23 cellular contexts compared by ENCODE assay signal in genomic region chr5:62477801-62478200, GRCh38.
DNase-seq lines count a peak whose midpoint lies in the region; ATAC-seq, FAIRE-seq and TF ChIP-seq lines count a peak whose summit lies in the region.
"Had no signal": no experiment of that assay in that cellular context is flagged by ENCODE, and none has a peak within 500 bp of the region (broad histone marks: within the 10 kb centered on the region; RNA-seq: fewer than 3 reads in every experiment).

No MANE protein-coding gene starts in this region.

- no peak overlapping the region for H4K91ac ChIP-seq in IMR-90 (ENCODE audit: insufficient read depth, low read depth, low read length)

- FAIRE-seq in GM12891 (lab: Jason Lieb, UNC): no peak
- FAIRE-seq: HTR-8/SVneo had no signal

- H3K23ac ChIP-seq in IMR-90 (ENCODE audit: low read depth, low read length): no peak overlapping the region

- no peak for TF ChIP-seq RAD21 in IMR-90 (IDR thresholded peaks at IDR 0.05; ENCODE audit: low read length)

- no peak overlapping the region for H3K4me2 ChIP-seq in IMR-90 (ENCODE audit: low read depth, low read length)
- H3K4me2 ChIP-seq in mammary epithelial cell (ENCODE audit: insufficient read depth, low read depth, low read length): no peak overlapping the region
- H3K4me2 ChIP-seq: BLaER1 had no signal

- H2AK9ac ChIP-seq in IMR-90 (replicated peaks; ENCODE audit: low read depth, low read length, poor library complexity): no peak overlapping the region

- dilution Hi-C loops in IMR-90 (cut with HindIII; ENCODE audit: low sequenced_read_pairs, unreplicated experiment): no loop called here
- dilution Hi-C loops in mammary epithelial cell (cut with HindIII; ENCODE audit: low sequenced_read_pairs): no loop called here

- no peak overlapping the region for H2BK20ac ChIP-seq in IMR-90 (ENCODE audit: low read depth, low read length)

- H3K27ac ChIP-seq in IMR-90 (ENCODE audit: insufficient read depth, low read length) (no peak overlapping the region), mammary epithelial cell (ENCODE audit: insufficient read depth, low read depth, low read length) (no peak overlapping the region), foreskin keratinocyte (no peak overlapping the region)
- H3K27ac ChIP-seq: BLaER1, brain microvascular endothelial cell, dorsolateral prefrontal cortex, vagina had no signal

- no peak overlapping the region for H3K9ac ChIP-seq in IMR-90 (ENCODE audit: low read depth, low read length)
- H3K9ac ChIP-seq in mammary epithelial cell (ENCODE audit: insufficient read depth, low read length): no peak overlapping the region
- H3K9ac ChIP-seq: BLaER1 had no signal

- peaks cover 3 to 11% of the 10 kb centered on the region in 2 experiments; a peak in 2 of 4 replicates for H3K79me1 ChIP-seq in IMR-90 (ENCODE audit: low read depth in 1 of 2, low read length in 2 of 2)

- no peak overlapping the region for H4K8ac ChIP-seq in IMR-90 (ENCODE audit: low read depth in 2 of 2, low read length in 2 of 2)

- no peak overlapping the region for H3K56ac ChIP-seq in IMR-90 (ENCODE audit: extremely low read depth, insufficient read depth, low read length)

- no peaks in the 10 kb centered on the region for H3K9me1 ChIP-seq in IMR-90 (ENCODE audit: insufficient read depth, low read length)

- no peaks in the 10 kb centered on the region for H3K4me1 Mint-ChIP-seq in immature natural killer cell

- no peaks in the 10 kb centered on the region for H4K20me1 ChIP-seq in IMR-90 (ENCODE audit: insufficient read depth, low read length)
- H4K20me1 ChIP-seq in mammary epithelial cell (ENCODE audit: insufficient read depth, low read length): no peaks in the 10 kb centered on the region
- H4K20me1 ChIP-seq: BLaER1 had no signal

- H3K79me2 ChIP-seq in mammary epithelial cell (ENCODE audit: insufficient read depth, low read length): no peaks in the 10 kb centered on the region

- no peak for TF ChIP-seq CTCF in IMR-90 (conservative IDR thresholded peaks at IDR 0.05; ENCODE audit: low read depth, low read length)
- no peak for TF ChIP-seq CTCF in mammary epithelial cell (conservative IDR thresholded peaks at IDR 0.05 in 1 of 2, IDR thresholded peaks at IDR 0.05 in 1 of 2; ENCODE audit: extremely low read depth in 1 of 2, insufficient read depth in 1 of 2, low read depth in 1 of 2, low read length in 2 of 2)
- no peak for TF ChIP-seq CTCF in foreskin keratinocyte (conservative IDR thresholded peaks at IDR 0.05)

- H2BK5ac ChIP-seq in IMR-90 (ENCODE audit: low read depth, low read length, poor library complexity, severe bottlenecking): no peak overlapping the region

- no peaks in the 10 kb centered on the region for H3K9me3 Mint-ChIP-seq in immature natural killer cell
- H3K9me3 Mint-ChIP-seq: activated CD4-positive, alpha-beta memory T cell treated with anti-CD3 and anti-CD28 coated beads, Interleukin-2, amount 10 ng/mL, durations not matched to agents 7 days and 5 days; natural killer cell treated with Interleukin-12 subunit alpha and Interleukin-12 subunit beta and Interleukin-15 and Interleukin-18, amount 100 ng/mL, for 72 hours had no signal

- no peak overlapping the region for H3K14ac ChIP-seq in IMR-90 (replicated peaks; ENCODE audit: low read depth, low read length)

- H3K36me3 Mint-ChIP-seq in immature natural killer cell: peaks cover 11 to 29% (median 27%) of the 10 kb centered on the region in 3 donors

- H3K27me3 ChIP-seq in IMR-90 (ENCODE audit: control insufficient read depth, insufficient read depth, low read length) (no peaks in the 10 kb centered on the region), mammary epithelial cell (ENCODE audit: insufficient read depth, low read length) (no peaks in the 10 kb centered on the region), foreskin keratinocyte (no peaks in the 10 kb centered on the region)
- H3K27me3 ChIP-seq: BLaER1, brain microvascular endothelial cell, dorsolateral prefrontal cortex, vagina had no signal

- no peak for TF ChIP-seq POLR2A in IMR-90 (IDR thresholded peaks at IDR 0.05; ENCODE audit: low read depth, low read length)
- TF ChIP-seq POLR2A in GM12891 (IDR thresholded peaks at IDR 0.05; ENCODE audit: low read depth, low read length): no peak

- no peak overlapping the region for H2BK15ac ChIP-seq in IMR-90 (ENCODE audit: low read depth, low read length)

- POLR2A ChIA-PET in IMR-90 (lab: Charles Lee; ENCODE audit: unreplicated experiment): no interaction called here

- H3K18ac ChIP-seq in IMR-90 (ENCODE audit: low read depth, low read length): no peak overlapping the region

- no peak overlapping the region for H2AK5ac ChIP-seq in IMR-90 (ENCODE audit: low read depth, low read length)

- H3K27ac Mint-ChIP-seq in immature natural killer cell: no peak overlapping the region
- H3K27ac Mint-ChIP-seq: activated CD4-positive, alpha-beta memory T cell treated with anti-CD3 and anti-CD28 coated beads, Interleukin-2, amount 10 ng/mL, durations not matched to agents 7 days and 5 days; memory B cell; natural killer cell treated with Interleukin-12 subunit alpha and Interleukin-12 subunit beta and Interleukin-15 and Interleukin-18, amount 100 ng/mL, for 72 hours; progenitor cell of endocrine pancreas had no signal

- ATAC-seq in IMR-90 (ENCODE audit: low read depth) (no peak), foreskin keratinocyte (peak; percentile 59), HG03354 (IDR thresholded peaks at IDR 0.05; ENCODE audit: poor library complexity, severe bottlenecking, unreplicated experiment) (no peak)
- ATAC-seq: natural killer cell treated with Interleukin-12 subunit alpha and Interleukin-12 subunit beta and Interleukin-15 and Interleukin-18, amount 100 ng/mL, for 72 hours had no signal

- DNase-seq in AG20443 (ENCODE audit: low spot score) (peak; percentile 20), IMR-90 (peak; percentile 83), mammary epithelial cell (peak; percentile 17), foreskin keratinocyte (peak in 1 of 2 donors; percentile 18), occipital lobe (lab: John Stamatoyannopoulos, UW) (no peak), immature natural killer cell (no peak), GM12891 (ENCODE audit: insufficient read length, low spot score) (no peak)
- DNase-seq: activated CD4-positive, alpha-beta memory T cell treated with anti-CD3 and anti-CD28 coated beads, Interleukin-2, amount 10 ng/mL, durations not matched to agents 7 days and 5 days; activated naive CD4-positive, alpha-beta T cell treated with anti-CD3 and anti-CD28 coated beads, Interleukin-2, amount 50 U/mL, for 16 hours; activated T-cell treated with anti-CD3 and anti-CD28 coated beads, Interleukin-2, amount 50 U/mL, for 1 hour; brain microvascular endothelial cell; dorsolateral prefrontal cortex; kidney glomerular epithelial cell; NCI-H1694 treated with DMSO at 0.1 percent for 48 hours; NCI-H510A; stimulated activated CD4-positive, alpha-beta T cell treated with anti-CD3 and anti-CD28 coated beads, Interleukin-4, amount 100 ng/mL, for 4 hours had no signal

- CTCF ChIA-PET in IMR-90 (lab: Yijun Ruan, JAX): interaction anchor here (2.3 kb wide), 1 partner anchor 17 kb away, joined by 12 read pairs; no protein-coding TSS in a partner anchor
- CTCF ChIA-PET in mammary epithelial cell (lab: Charles Lee; ENCODE audit: low non-redundant PET): no interaction called here

- no peak overlapping the region for H3K4me3 Mint-ChIP-seq in immature natural killer cell
- H3K4me3 Mint-ChIP-seq: activated CD4-positive, alpha-beta memory T cell treated with anti-CD3 and anti-CD28 coated beads, Interleukin-2, amount 10 ng/mL, durations not matched to agents 7 days and 5 days; memory B cell; natural killer cell treated with Interleukin-12 subunit alpha and Interleukin-12 subunit beta and Interleukin-15 and Interleukin-18, amount 100 ng/mL, for 72 hours had no signal

- H3K4ac ChIP-seq in IMR-90 (ENCODE audit: low read depth, low read length): no peak overlapping the region

- H3K36me3 ChIP-seq in IMR-90 (ENCODE audit: control insufficient read depth, insufficient read depth, low read length) (no peaks in the 10 kb centered on the region), mammary epithelial cell (ENCODE audit: insufficient read depth, low read length) (peaks cover 2% of the 10 kb centered on the region)
- H3K36me3 ChIP-seq: brain microvascular endothelial cell had no signal

- in situ Hi-C loops in IMR-90 (cut with MboI; ENCODE audit: low sequenced_read_pairs): no loop called here
- in situ Hi-C loops in mammary epithelial cell (cut with MboI; ENCODE audit: low sequenced_read_pairs in 2 of 2): no loop called here

- H3K4me1 ChIP-seq in IMR-90 (ENCODE audit: control insufficient read depth, insufficient read depth, low read length): peaks cover 6% of the 10 kb centered on the region
- peaks cover 10% of the 10 kb centered on the region for H3K4me1 ChIP-seq in mammary epithelial cell (ENCODE audit: insufficient read depth, low read length)
- H3K4me1 ChIP-seq in foreskin keratinocyte: peaks cover 15% of the 10 kb centered on the region
- H3K4me1 ChIP-seq: vagina had no signal

- WGBS in IMR-90 (ENCODE audit: extremely low coverage in 2 of 2, insufficient read length in 1 of 2), 2 experiments: no CpG with 5 or more reads among the region's 2 CpGs
- WGBS in mammary epithelial cell (ENCODE audit: low coverage, missing lambda C conversion rate): 0% methylated on average over 2 of the region's 2 CpGs

- H2BK120ac ChIP-seq in IMR-90 (ENCODE audit: low read depth, low read length): no peak overlapping the region

- H4K5ac ChIP-seq in IMR-90 (ENCODE audit: low read depth, low read length): no peak overlapping the region

- intact Hi-C loops in IMR-90 (cut with micrococcal nuclease) (loop anchor here (5.0 kb wide), 1 partner anchor 70 kb away; no protein-coding TSS in a partner anchor), mammary epithelial cell (cut with micrococcal nuclease) (no loop called here)

- no peaks in the 10 kb centered on the region for H3K9me3 ChIP-seq in IMR-90 (ENCODE audit: control insufficient read depth, insufficient read depth, low read length)
- H3K9me3 ChIP-seq in mammary epithelial cell (replicated peaks; ENCODE audit: insufficient read depth, low read length): no peaks in the 10 kb centered on the region
- H3K9me3 ChIP-seq: vagina had no signal

- H2AFZ ChIP-seq in IMR-90 (replicated peaks; ENCODE audit: low read length, poor library complexity) (no peak overlapping the region), mammary epithelial cell (ENCODE audit: low read depth, low read length) (no peak overlapping the region)

- H3K27me3 Mint-ChIP-seq in immature natural killer cell (ENCODE audit: low read depth in 3 of 3): peaks cover 0 to 3% (median 0%) of the 10 kb centered on the region in 3 donors
- H3K27me3 Mint-ChIP-seq: activated CD4-positive, alpha-beta memory T cell treated with anti-CD3 and anti-CD28 coated beads, Interleukin-2, amount 10 ng/mL, durations not matched to agents 7 days and 5 days; memory B cell; natural killer cell treated with Interleukin-12 subunit alpha and Interleukin-12 subunit beta and Interleukin-15 and Interleukin-18, amount 100 ng/mL, for 72 hours; progenitor cell of endocrine pancreas had no signal

- BruUV-seq in IMR-90 (replicated peaks; lab: Mats Ljungman, UMichigan) (no TSS peak), mammary epithelial cell (replicated peaks; lab: Mats Ljungman, UMichigan) (no TSS peak)

- no peak overlapping the region for H3K4me3 ChIP-seq in IMR-90 (ENCODE audit: insufficient read depth, low read depth, low read length)
- H3K4me3 ChIP-seq in mammary epithelial cell (replicated peaks in 1 of 3; ENCODE audit: insufficient read depth in 1 of 3, low read depth in 2 of 3, low read length in 3 of 3): no peak overlapping the region
- H3K4me3 ChIP-seq: BLaER1, dorsolateral prefrontal cortex, vagina had no signal

Comparison
In these comparisons a context has a peak if more than half of its experiments do, and no peak if none do; other contexts are left out.
1. DNase-seq: peak in AG20443 (single experiment), IMR-90 (single experiment) and mammary epithelial cell (single experiment); none in occipital lobe (single experiment), immature natural killer cell (0 of 3) and GM12891 (single experiment).